ENCODE assay signal across 1 cellular context in the genomic region with DNA sequence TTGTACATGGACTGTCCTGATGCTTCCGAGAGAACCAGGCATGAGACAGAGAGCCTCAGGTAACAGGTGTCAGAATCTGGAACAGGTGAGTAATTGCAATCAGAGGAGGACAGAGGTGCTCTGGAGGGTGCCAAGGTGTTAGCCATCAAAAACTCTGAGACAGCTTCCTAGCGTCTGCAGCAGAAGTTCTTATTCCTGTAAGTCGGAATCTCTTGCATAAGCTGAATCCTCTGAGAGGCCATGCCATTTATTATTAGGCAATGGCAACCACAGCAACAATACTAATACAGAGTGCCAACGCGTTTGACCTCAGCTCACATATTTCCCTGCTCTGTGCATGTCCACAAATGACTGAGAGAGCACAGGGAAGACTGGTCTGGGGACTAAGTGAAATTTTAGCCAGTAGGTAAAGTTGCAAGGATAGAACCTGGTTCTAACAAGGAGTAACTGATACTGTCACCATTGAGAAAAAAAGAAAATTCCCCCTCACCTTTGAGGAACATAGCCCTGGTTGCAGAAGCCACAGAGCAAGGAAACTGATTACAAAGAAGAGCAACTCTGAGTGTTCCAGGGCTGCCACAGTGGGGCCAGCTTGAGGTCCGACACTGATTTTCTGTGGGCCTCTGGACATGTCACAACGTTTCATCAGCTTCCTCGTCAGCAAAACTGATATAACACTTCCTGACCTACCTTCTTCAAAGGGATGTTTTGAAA.
TF ChIP-seq lines count a peak whose summit lies in the region.

No MANE protein-coding gene starts in this region.

TF ChIP-seq in HepG2, 621 proteins besides CTCF, POLR2A, EP300 and RAD21 (continued from another document):
- TF ChIP-seq, protein P1, sequence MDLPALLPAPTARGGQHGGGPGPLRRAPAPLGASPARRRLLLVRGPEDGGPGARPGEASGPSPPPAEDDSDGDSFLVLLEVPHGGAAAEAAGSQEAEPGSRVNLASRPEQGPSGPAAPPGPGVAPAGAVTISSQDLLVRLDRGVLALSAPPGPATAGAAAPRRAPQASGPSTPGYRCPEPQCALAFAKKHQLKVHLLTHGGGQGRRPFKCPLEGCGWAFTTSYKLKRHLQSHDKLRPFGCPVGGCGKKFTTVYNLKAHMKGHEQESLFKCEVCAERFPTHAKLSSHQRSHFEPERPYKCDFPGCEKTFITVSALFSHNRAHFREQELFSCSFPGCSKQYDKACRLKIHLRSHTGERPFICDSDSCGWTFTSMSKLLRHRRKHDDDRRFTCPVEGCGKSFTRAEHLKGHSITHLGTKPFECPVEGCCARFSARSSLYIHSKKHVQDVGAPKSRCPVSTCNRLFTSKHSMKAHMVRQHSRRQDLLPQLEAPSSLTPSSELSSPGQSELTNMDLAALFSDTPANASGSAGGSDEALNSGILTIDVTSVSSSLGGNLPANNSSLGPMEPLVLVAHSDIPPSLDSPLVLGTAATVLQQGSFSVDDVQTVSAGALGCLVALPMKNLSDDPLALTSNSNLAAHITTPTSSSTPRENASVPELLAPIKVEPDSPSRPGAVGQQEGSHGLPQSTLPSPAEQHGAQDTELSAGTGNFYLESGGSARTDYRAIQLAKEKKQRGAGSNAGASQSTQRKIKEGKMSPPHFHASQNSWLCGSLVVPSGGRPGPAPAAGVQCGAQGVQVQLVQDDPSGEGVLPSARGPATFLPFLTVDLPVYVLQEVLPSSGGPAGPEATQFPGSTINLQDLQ (CRISPR knock-in tag; IDR thresholded peaks at IDR 0.05): no peak
- TF ChIP-seq, protein P2, sequence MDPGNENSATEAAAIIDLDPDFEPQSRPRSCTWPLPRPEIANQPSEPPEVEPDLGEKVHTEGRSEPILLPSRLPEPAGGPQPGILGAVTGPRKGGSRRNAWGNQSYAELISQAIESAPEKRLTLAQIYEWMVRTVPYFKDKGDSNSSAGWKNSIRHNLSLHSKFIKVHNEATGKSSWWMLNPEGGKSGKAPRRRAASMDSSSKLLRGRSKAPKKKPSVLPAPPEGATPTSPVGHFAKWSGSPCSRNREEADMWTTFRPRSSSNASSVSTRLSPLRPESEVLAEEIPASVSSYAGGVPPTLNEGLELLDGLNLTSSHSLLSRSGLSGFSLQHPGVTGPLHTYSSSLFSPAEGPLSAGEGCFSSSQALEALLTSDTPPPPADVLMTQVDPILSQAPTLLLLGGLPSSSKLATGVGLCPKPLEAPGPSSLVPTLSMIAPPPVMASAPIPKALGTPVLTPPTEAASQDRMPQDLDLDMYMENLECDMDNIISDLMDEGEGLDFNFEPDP (CRISPR knock-in tag; conservative IDR thresholded peaks at IDR 0.05): no peak
- no peak for TF ChIP-seq MBNL3 (CRISPR knock-in tag; conservative IDR thresholded peaks at IDR 0.05)
- TF ChIP-seq FOXA1 (IDR thresholded peaks at IDR 0.05): no peak
- peak; percentile 32; the same call in 1 of the 2 replicates for TF ChIP-seq FOXA1 (CRISPR knock-in tag; IDR thresholded peaks at IDR 0.05)
- TF ChIP-seq, protein P3, sequence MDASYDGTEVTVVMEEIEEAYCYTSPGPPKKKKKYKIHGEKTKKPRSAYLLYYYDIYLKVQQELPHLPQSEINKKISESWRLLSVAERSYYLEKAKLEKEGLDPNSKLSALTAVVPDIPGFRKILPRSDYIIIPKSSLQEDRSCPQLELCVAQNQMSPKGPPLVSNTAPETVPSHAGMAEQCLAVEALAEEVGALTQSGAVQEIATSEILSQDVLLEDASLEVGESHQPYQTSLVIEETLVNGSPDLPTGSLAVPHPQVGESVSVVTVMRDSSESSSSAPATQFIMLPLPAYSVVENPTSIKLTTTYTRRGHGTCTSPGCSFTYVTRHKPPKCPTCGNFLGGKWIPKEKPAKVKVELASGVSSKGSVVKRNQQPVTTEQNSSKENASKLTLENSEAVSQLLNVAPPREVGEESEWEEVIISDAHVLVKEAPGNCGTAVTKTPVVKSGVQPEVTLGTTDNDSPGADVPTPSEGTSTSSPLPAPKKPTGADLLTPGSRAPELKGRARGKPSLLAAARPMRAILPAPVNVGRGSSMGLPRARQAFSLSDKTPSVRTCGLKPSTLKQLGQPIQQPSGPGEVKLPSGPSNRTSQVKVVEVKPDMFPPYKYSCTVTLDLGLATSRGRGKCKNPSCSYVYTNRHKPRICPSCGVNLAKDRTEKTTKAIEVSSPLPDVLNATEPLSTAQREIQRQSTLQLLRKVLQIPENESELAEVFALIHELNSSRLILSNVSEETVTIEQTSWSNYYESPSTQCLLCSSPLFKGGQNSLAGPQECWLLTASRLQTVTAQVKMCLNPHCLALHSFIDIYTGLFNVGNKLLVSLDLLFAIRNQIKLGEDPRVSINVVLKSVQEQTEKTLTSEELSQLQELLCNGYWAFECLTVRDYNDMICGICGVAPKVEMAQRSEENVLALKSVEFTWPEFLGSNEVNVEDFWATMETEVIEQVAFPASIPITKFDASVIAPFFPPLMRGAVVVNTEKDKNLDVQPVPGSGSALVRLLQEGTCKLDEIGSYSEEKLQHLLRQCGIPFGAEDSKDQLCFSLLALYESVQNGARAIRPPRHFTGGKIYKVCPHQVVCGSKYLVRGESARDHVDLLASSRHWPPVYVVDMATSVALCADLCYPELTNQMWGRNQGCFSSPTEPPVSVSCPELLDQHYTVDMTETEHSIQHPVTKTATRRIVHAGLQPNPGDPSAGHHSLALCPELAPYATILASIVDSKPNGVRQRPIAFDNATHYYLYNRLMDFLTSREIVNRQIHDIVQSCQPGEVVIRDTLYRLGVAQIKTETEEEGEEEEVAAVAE (CRISPR knock-in tag; IDR thresholded peaks at IDR 0.05; ENCODE audit: borderline replicate concordance): no peak; the same call in 1 of the 2 replicates
- TF ChIP-seq EHMT2 (IDR thresholded peaks at IDR 0.05; ENCODE audit: borderline replicate concordance, low read depth, low read length): no peak
- TF ChIP-seq PCBP1 (IDR thresholded peaks at IDR 0.05; ENCODE audit: borderline replicate concordance, low read depth, low read length): no peak
- no peak for TF ChIP-seq KDM3A (CRISPR knock-in tag; IDR thresholded peaks at IDR 0.05; ENCODE audit: low read depth)
- TF ChIP-seq, protein P4, sequence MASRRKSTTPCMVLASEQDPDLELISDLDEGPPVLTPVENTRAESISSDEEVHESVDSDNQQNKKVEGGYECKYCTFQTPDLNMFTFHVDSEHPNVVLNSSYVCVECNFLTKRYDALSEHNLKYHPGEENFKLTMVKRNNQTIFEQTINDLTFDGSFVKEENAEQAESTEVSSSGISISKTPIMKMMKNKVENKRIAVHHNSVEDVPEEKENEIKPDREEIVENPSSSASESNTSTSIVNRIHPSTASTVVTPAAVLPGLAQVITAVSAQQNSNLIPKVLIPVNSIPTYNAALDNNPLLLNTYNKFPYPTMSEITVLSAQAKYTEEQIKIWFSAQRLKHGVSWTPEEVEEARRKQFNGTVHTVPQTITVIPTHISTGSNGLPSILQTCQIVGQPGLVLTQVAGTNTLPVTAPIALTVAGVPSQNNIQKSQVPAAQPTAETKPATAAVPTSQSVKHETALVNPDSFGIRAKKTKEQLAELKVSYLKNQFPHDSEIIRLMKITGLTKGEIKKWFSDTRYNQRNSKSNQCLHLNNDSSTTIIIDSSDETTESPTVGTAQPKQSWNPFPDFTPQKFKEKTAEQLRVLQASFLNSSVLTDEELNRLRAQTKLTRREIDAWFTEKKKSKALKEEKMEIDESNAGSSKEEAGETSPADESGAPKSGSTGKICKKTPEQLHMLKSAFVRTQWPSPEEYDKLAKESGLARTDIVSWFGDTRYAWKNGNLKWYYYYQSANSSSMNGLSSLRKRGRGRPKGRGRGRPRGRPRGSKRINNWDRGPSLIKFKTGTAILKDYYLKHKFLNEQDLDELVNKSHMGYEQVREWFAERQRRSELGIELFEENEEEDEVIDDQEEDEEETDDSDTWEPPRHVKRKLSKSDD (CRISPR knock-in tag; IDR thresholded peaks at IDR 0.05; ENCODE audit: low read depth): no peak
- TF ChIP-seq DPF2 (CRISPR knock-in tag; IDR thresholded peaks at IDR 0.05; ENCODE audit: borderline replicate concordance, low read depth): peak; percentile 48; the same call in 1 of the 2 replicates
- no peak for TF ChIP-seq ZNF589 (CRISPR knock-in tag; conservative IDR thresholded peaks at IDR 0.05)
- TF ChIP-seq ZNF12 (CRISPR knock-in tag; IDR thresholded peaks at IDR 0.05): peak; percentile 28; the same call in 1 of the 2 replicates
- no peak; the same call in 1 of the 2 replicates for TF ChIP-seq CREB1 (IDR thresholded peaks at IDR 0.05)
- peak; percentile 46; the same call in 1 of the 2 replicates for TF ChIP-seq CREB1 (CRISPR knock-in tag; IDR thresholded peaks at IDR 0.05)
- TF ChIP-seq, protein P5, sequence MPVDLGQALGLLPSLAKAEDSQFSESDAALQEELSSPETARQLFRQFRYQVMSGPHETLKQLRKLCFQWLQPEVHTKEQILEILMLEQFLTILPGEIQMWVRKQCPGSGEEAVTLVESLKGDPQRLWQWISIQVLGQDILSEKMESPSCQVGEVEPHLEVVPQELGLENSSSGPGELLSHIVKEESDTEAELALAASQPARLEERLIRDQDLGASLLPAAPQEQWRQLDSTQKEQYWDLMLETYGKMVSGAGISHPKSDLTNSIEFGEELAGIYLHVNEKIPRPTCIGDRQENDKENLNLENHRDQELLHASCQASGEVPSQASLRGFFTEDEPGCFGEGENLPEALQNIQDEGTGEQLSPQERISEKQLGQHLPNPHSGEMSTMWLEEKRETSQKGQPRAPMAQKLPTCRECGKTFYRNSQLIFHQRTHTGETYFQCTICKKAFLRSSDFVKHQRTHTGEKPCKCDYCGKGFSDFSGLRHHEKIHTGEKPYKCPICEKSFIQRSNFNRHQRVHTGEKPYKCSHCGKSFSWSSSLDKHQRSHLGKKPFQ (CRISPR knock-in tag; IDR thresholded peaks at IDR 0.05; ENCODE audit: insufficient replicate concordance): no peak
- no peak for TF ChIP-seq ZNF776 (CRISPR knock-in tag; IDR thresholded peaks at IDR 0.05)
- no peak for TF ChIP-seq RBM22 (optimal IDR thresholded peaks at IDR 0.05; ENCODE audit: low read length)
- TF ChIP-seq AHR (CRISPR knock-in tag; IDR thresholded peaks at IDR 0.05): no peak
- no peak for TF ChIP-seq SP1 (IDR thresholded peaks at IDR 0.05)
- no peak for TF ChIP-seq SP1 (CRISPR knock-in tag; IDR thresholded peaks at IDR 0.05)
- peak; percentile 54; the same call in 1 of the 2 replicates for TF ChIP-seq CBFB (CRISPR knock-in tag; IDR thresholded peaks at IDR 0.05)
- no peak for TF ChIP-seq ZNF883 (CRISPR knock-in tag; IDR thresholded peaks at IDR 0.05; ENCODE audit: not compliant biosample characterization)
- TF ChIP-seq, protein P6, sequence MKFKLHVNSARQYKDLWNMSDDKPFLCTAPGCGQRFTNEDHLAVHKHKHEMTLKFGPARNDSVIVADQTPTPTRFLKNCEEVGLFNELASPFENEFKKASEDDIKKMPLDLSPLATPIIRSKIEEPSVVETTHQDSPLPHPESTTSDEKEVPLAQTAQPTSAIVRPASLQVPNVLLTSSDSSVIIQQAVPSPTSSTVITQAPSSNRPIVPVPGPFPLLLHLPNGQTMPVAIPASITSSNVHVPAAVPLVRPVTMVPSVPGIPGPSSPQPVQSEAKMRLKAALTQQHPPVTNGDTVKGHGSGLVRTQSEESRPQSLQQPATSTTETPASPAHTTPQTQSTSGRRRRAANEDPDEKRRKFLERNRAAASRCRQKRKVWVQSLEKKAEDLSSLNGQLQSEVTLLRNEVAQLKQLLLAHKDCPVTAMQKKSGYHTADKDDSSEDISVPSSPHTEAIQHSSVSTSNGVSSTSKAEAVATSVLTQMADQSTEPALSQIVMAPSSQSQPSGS (CRISPR knock-in tag; IDR thresholded peaks at IDR 0.05): peak; percentile 46
- TF ChIP-seq FOSL2 (CRISPR knock-in tag; IDR thresholded peaks at IDR 0.05): peak; percentile 78
- TF ChIP-seq NCOA1 (CRISPR knock-in tag; IDR thresholded peaks at IDR 0.05): no peak
- no peak for TF ChIP-seq ZNF432 (CRISPR knock-in tag; IDR thresholded peaks at IDR 0.05; ENCODE audit: borderline replicate concordance)
- no peak for TF ChIP-seq CCDC6 (CRISPR knock-in tag; IDR thresholded peaks at IDR 0.05)
